25 cellular contexts compared by ENCODE assay signal in genomic region chr7:121323515-121323914, GRCh38. TPM values are rescaled to one million over a fixed set of nuclear protein-coding genes. Genes with fewer than 3 reads are reported as not detected.
DNase-seq lines count a peak whose midpoint lies in the region; ATAC-seq and TF ChIP-seq lines count a peak whose summit lies in the region.
"Had no signal": no experiment of that assay in that cellular context is flagged by ENCODE, and none has a peak within 500 bp of the region (broad histone marks: within the 10 kb centered on the region; RNA-seq: fewer than 3 reads in every experiment).

No MANE protein-coding gene starts in this region.

- H3K9me3 ChIP-seq in BLaER1 (no peaks in the 10 kb centered on the region), mesodermal cell (ENCODE audit: control insufficient read depth, low read length) (no peaks in the 10 kb centered on the region), vagina (no peaks in the 10 kb centered on the region)

- H4K20me1 ChIP-seq in BLaER1 = peaks cover 78% of the 10 kb centered on the region

- DNase-seq in NCI-H69 (lab: John Stamatoyannopoulos, UW) = peak; percentile 46
- DNase-seq in vagina (ENCODE audit: extremely low spot score in 2 of 2) = no peak
- DNase-seq in OCI-M2 (lab: John Stamatoyannopoulos, UW; ENCODE audit: unreplicated experiment) = no peak
- DNase-seq: AML-193, Calu3, DMS79 treated with DMSO at 0.1 percent for 48 hours, GM23248, H9, Karpas-422, MV-4-11, NCI-H1105, NCI-H2029 treated with DMSO at 0.1 percent for 48 hours, NCI-H446 treated with DMSO at 0.1 percent for 48 hours, NCI-H526, SIG-M5 had no signal

- H3K4me1 ChIP-seq in BLaER1 = peaks cover 63% of the 10 kb centered on the region
- H3K4me1 ChIP-seq in mesodermal cell (ENCODE audit: control insufficient read depth, insufficient read depth, low read length, poor library complexity, severe bottlenecking) = no peaks in the 10 kb centered on the region
- peaks cover 2% of the 10 kb centered on the region for H3K4me1 ChIP-seq in vagina

- intact Hi-C loops in vagina (cut with DNase I) = no loop called here

- TF ChIP-seq CTCF in vagina (IDR thresholded peaks at IDR 0.05) = no peak

- TF ChIP-seq POLR2A in vagina (IDR thresholded peaks at IDR 0.05) = no peak

- 80 to 100% methylated on average over 1 of the region's 2 CpGs for WGBS in mesodermal cell (ENCODE audit: insufficient coverage in 2 of 2), 2 experiments

- peak overlapping the region; percentile 99 for H3K9ac ChIP-seq in BLaER1
- H3K9ac ChIP-seq: GM23248 had no signal

- H3K36me3 ChIP-seq in BLaER1 = peaks cover 68% of the 10 kb centered on the region
- no peaks in the 10 kb centered on the region for H3K36me3 ChIP-seq in mesodermal cell (ENCODE audit: control insufficient read depth, insufficient read depth, low read length)
- H3K36me3 ChIP-seq in vagina = no peaks in the 10 kb centered on the region

- ATAC-seq in GM18868 (IDR thresholded peaks at IDR 0.05; ENCODE audit: unreplicated experiment) = no peak
- no peak for ATAC-seq in GM21390 (IDR thresholded peaks at IDR 0.05; ENCODE audit: unreplicated experiment)
- ATAC-seq: HepG2 had no signal

- H3K4me2 ChIP-seq in BLaER1 = peak overlapping the region; percentile 76

- H3K4me3 ChIP-seq in BLaER1 = peak overlapping the region; percentile 78
- H3K4me3 ChIP-seq in mesodermal cell (ENCODE audit: extremely low read depth, insufficient read depth, low read length, poor library complexity, severe bottlenecking) = no peak overlapping the region
- H3K4me3 ChIP-seq in vagina = no peak overlapping the region
- H3K4me3 ChIP-seq: GM23248, SK-N-MC had no signal

- peaks cover 20% of the 10 kb centered on the region for H3K27me3 ChIP-seq in BLaER1
- no peaks in the 10 kb centered on the region for H3K27me3 ChIP-seq in vagina

- peak overlapping the region; percentile 99 for H3K27ac ChIP-seq in BLaER1
- H3K27ac ChIP-seq in mesodermal cell (ENCODE audit: low read depth, low read length, severe bottlenecking) = peak overlapping the region; percentile 59
- peak overlapping the region; percentile 1 for H3K27ac ChIP-seq in vagina
- H3K27ac ChIP-seq: C4-2B, GM23248, SK-N-MC had no signal

RNA-seq across cellular contexts. Expression of gene WNT16, which starts 5.3 kb away (rescaled TPM):
- polyA plus RNA-seq in mesodermal cell (2013, experiment 1 of 2) = not detected
- 0.25 TPM for polyA plus RNA-seq in mesodermal cell (2013, experiment 2 of 2)
- 7.4 TPM for total RNA-seq in vagina
- total RNA-seq: Calu3, H9, HepG2, HT1080, MCF 10A, OCI-LY7 had no signal
- polyA plus RNA-seq: HepG2 had no signal

Comparison
In these comparisons a context has a peak if more than half of its experiments do, and no peak if none do; other contexts are left out.
1. H3K27ac ChIP-seq: peak in every context shown above with its lines; median percentile 99 in BLaER1; 59 in mesodermal cell; 1 in vagina.